Comparison of ENCODE assay signal across 1 cellular context in the genomic region with DNA sequence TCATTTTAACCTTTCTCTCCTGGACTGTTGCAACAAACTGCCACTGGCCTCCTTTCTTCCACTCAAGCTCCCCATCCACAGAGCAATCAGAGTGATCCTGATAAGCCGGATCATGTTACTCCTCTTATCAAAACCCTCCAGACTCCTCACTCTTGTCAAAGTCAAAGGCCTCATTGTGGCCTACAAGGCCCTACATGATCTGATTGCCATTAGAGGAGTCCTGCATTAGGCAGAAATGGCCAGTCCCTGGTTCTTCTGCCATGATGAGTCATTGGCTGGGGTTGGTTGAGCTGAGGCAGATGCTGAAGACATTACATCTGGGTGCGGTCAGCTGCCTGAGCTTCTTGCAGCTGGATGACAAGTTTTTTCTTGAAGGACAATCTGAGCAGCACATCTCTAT.
TF ChIP-seq lines count a peak whose summit lies in the region.

No MANE protein-coding gene starts in this region.

TF ChIP-seq in K562, 482 proteins besides CTCF, POLR2A, EP300 and RAD21 (continues in another document):
- TF ChIP-seq, protein P1, sequence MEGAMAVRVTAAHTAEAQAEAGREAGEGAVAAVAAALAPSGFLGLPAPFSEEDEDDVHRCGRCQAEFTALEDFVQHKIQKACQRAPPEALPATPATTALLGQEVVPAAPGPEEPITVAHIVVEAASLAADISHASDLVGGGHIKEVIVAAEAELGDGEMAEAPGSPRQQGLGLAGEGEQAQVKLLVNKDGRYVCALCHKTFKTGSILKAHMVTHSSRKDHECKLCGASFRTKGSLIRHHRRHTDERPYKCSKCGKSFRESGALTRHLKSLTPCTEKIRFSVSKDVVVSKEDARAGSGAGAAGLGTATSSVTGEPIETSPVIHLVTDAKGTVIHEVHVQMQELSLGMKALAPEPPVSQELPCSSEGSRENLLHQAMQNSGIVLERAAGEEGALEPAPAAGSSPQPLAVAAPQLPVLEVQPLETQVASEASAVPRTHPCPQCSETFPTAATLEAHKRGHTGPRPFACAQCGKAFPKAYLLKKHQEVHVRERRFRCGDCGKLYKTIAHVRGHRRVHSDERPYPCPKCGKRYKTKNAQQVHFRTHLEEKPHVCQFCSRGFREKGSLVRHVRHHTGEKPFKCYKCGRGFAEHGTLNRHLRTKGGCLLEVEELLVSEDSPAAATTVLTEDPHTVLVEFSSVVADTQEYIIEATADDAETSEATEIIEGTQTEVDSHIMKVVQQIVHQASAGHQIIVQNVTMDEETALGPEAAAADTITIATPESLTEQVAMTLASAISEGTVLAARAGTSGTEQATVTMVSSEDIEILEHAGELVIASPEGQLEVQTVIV (CRISPR knock-in tag; IDR thresholded peaks at IDR 0.05; ENCODE audit: borderline replicate concordance) = no peak
- TF ChIP-seq ZKSCAN8 (CRISPR knock-in tag; IDR thresholded peaks at IDR 0.05) (0 out of 2 replicates have a peak, but pooled peaks have one; percentile 35), ZNF184 (CRISPR knock-in tag; IDR thresholded peaks at IDR 0.05) (no peak), CCAR2 (IDR thresholded peaks at IDR 0.05; ENCODE audit: low read depth, low read length) (no peak), CTBP1 (IDR thresholded peaks at IDR 0.05; ENCODE audit: borderline replicate concordance) (peak; percentile 95), MLX (CRISPR knock-in tag; conservative IDR thresholded peaks at IDR 0.05) (no peak), BMI1 (IDR thresholded peaks at IDR 0.05; ENCODE audit: low read length) (no peak), ZNF232 (CRISPR knock-in tag; IDR thresholded peaks at IDR 0.05) (no peak), MEF2A (IDR thresholded peaks at IDR 0.05; ENCODE audit: control insufficient read depth, low read depth, low read length) (no peak), ELF2 (CRISPR knock-in tag; IDR thresholded peaks at IDR 0.05) (no peak), ARID1B (IDR thresholded peaks at IDR 0.05) (peak; percentile 93), FOXK1 (CRISPR knock-in tag; IDR thresholded peaks at IDR 0.05; ENCODE audit: borderline replicate concordance) (no peak), ZEB2 (IDR thresholded peaks at IDR 0.05) (no peak), XRCC5 (IDR thresholded peaks at IDR 0.05; ENCODE audit: low read depth, low read length) (no peak), NFE2 (IDR thresholded peaks at IDR 0.05; ENCODE audit: low read depth) (peak; percentile 76), SNIP1 (IDR thresholded peaks at IDR 0.05; ENCODE audit: low read depth) (no peak), MAFF (IDR thresholded peaks at IDR 0.05; ENCODE audit: low read length) (no peak; the same call in 1 of the 2 replicates), U2AF1 (optimal IDR thresholded peaks at IDR 0.05; ENCODE audit: low read depth, low read length) (no peak), ZBTB7A (IDR thresholded peaks at IDR 0.05; ENCODE audit: borderline replicate concordance, control insufficient read depth, low read depth, low read length) (no peak), PHF20 (IDR thresholded peaks at IDR 0.05; ENCODE audit: partially characterized antibody) (no peak), ASH1L (IDR thresholded peaks at IDR 0.05; ENCODE audit: borderline replicate concordance, low read depth, partially characterized antibody) (no peak), ZNF644 (tag; IDR thresholded peaks at IDR 0.05; ENCODE audit: low read depth) (peak; percentile 57; the same call in 1 of the 2 replicates), FOXP1 (CRISPR knock-in tag; IDR thresholded peaks at IDR 0.05) (no peak), JUND (IDR thresholded peaks at IDR 0.05; ENCODE audit: borderline replicate concordance, low read depth, low read length) (peak; percentile 90), JUND (tag; IDR thresholded peaks at IDR 0.05; ENCODE audit: borderline replicate concordance, low read depth, low read length) (peak; percentile 91; the same call in 2 of the 3 replicates), ELF1 (tag; IDR thresholded peaks at IDR 0.05) (no peak), HDAC3 (IDR thresholded peaks at IDR 0.05; ENCODE audit: borderline replicate concordance, partially characterized antibody) (peak; percentile 41), KDM5B (IDR thresholded peaks at IDR 0.05; ENCODE audit: insufficient replicate concordance, low read depth, low read length) (no peak), KLF1 (tag; IDR thresholded peaks at IDR 0.05) (no peak), CAMTA2 (CRISPR knock-in tag; conservative IDR thresholded peaks at IDR 0.05) (no peak), CHD2 (IDR thresholded peaks at IDR 0.05; ENCODE audit: low read depth, low read length) (no peak), RFX1 (IDR thresholded peaks at IDR 0.05) (no peak), ZC3H11A (IDR thresholded peaks at IDR 0.05; ENCODE audit: low read depth, low read length) (no peak), ZNF655 (CRISPR knock-in tag; IDR thresholded peaks at IDR 0.05) (no peak), ADNP (tag; IDR thresholded peaks at IDR 0.05) (no peak), NEUROD1 (IDR thresholded peaks at IDR 0.05; ENCODE audit: borderline replicate concordance, low read depth, low read length, partially characterized antibody) (no peak), SRSF3 (IDR thresholded peaks at IDR 0.05; ENCODE audit: insufficient read depth, low read length) (no peak), NKRF (IDR thresholded peaks at IDR 0.05; ENCODE audit: borderline replicate concordance) (no peak), ZNF174 (CRISPR knock-in tag; IDR thresholded peaks at IDR 0.05) (no peak), PHF8 (IDR thresholded peaks at IDR 0.05; ENCODE audit: borderline replicate concordance, low read length) (no peak), C11orf30 (IDR thresholded peaks at IDR 0.05; ENCODE audit: low read depth) (peak; percentile 51), ZNF445 (CRISPR knock-in tag; IDR thresholded peaks at IDR 0.05; ENCODE audit: low read depth) (no peak), WHSC1 (IDR thresholded peaks at IDR 0.05; ENCODE audit: low read length) (no peak), LEF1 (IDR thresholded peaks at IDR 0.05) (peak; percentile 54; the same call in 1 of the 2 replicates)
- TF ChIP-seq, protein P2, sequence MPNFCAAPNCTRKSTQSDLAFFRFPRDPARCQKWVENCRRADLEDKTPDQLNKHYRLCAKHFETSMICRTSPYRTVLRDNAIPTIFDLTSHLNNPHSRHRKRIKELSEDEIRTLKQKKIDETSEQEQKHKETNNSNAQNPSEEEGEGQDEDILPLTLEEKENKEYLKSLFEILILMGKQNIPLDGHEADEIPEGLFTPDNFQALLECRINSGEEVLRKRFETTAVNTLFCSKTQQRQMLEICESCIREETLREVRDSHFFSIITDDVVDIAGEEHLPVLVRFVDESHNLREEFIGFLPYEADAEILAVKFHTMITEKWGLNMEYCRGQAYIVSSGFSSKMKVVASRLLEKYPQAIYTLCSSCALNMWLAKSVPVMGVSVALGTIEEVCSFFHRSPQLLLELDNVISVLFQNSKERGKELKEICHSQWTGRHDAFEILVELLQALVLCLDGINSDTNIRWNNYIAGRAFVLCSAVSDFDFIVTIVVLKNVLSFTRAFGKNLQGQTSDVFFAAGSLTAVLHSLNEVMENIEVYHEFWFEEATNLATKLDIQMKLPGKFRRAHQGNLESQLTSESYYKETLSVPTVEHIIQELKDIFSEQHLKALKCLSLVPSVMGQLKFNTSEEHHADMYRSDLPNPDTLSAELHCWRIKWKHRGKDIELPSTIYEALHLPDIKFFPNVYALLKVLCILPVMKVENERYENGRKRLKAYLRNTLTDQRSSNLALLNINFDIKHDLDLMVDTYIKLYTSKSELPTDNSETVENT (CRISPR knock-in tag; IDR thresholded peaks at IDR 0.05) = no peak
- TF ChIP-seq, protein P3, sequence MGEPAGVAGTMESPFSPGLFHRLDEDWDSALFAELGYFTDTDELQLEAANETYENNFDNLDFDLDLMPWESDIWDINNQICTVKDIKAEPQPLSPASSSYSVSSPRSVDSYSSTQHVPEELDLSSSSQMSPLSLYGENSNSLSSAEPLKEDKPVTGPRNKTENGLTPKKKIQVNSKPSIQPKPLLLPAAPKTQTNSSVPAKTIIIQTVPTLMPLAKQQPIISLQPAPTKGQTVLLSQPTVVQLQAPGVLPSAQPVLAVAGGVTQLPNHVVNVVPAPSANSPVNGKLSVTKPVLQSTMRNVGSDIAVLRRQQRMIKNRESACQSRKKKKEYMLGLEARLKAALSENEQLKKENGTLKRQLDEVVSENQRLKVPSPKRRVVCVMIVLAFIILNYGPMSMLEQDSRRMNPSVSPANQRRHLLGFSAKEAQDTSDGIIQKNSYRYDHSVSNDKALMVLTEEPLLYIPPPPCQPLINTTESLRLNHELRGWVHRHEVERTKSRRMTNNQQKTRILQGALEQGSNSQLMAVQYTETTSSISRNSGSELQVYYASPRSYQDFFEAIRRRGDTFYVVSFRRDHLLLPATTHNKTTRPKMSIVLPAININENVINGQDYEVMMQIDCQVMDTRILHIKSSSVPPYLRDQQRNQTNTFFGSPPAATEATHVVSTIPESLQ (CRISPR knock-in tag; IDR thresholded peaks at IDR 0.05) = no peak
- TF ChIP-seq, protein P4, sequence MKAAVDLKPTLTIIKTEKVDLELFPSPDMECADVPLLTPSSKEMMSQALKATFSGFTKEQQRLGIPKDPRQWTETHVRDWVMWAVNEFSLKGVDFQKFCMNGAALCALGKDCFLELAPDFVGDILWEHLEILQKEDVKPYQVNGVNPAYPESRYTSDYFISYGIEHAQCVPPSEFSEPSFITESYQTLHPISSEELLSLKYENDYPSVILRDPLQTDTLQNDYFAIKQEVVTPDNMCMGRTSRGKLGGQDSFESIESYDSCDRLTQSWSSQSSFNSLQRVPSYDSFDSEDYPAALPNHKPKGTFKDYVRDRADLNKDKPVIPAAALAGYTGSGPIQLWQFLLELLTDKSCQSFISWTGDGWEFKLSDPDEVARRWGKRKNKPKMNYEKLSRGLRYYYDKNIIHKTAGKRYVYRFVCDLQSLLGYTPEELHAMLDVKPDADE (conservative IDR thresholded peaks at IDR 0.05; ENCODE audit: control insufficient read depth, low read depth, low read length) = no peak
- TF ChIP-seq, protein P5, sequence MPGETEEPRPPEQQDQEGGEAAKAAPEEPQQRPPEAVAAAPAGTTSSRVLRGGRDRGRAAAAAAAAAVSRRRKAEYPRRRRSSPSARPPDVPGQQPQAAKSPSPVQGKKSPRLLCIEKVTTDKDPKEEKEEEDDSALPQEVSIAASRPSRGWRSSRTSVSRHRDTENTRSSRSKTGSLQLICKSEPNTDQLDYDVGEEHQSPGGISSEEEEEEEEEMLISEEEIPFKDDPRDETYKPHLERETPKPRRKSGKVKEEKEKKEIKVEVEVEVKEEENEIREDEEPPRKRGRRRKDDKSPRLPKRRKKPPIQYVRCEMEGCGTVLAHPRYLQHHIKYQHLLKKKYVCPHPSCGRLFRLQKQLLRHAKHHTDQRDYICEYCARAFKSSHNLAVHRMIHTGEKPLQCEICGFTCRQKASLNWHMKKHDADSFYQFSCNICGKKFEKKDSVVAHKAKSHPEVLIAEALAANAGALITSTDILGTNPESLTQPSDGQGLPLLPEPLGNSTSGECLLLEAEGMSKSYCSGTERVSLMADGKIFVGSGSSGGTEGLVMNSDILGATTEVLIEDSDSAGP (CRISPR knock-in tag; IDR thresholded peaks at IDR 0.05) = no peak
- TF ChIP-seq, protein P6, sequence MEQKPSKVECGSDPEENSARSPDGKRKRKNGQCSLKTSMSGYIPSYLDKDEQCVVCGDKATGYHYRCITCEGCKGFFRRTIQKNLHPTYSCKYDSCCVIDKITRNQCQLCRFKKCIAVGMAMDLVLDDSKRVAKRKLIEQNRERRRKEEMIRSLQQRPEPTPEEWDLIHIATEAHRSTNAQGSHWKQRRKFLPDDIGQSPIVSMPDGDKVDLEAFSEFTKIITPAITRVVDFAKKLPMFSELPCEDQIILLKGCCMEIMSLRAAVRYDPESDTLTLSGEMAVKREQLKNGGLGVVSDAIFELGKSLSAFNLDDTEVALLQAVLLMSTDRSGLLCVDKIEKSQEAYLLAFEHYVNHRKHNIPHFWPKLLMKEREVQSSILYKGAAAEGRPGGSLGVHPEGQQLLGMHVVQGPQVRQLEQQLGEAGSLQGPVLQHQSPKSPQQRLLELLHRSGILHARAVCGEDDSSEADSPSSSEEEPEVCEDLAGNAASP (IDR thresholded peaks at IDR 0.05) = no peak
- TF ChIP-seq, protein P7, sequence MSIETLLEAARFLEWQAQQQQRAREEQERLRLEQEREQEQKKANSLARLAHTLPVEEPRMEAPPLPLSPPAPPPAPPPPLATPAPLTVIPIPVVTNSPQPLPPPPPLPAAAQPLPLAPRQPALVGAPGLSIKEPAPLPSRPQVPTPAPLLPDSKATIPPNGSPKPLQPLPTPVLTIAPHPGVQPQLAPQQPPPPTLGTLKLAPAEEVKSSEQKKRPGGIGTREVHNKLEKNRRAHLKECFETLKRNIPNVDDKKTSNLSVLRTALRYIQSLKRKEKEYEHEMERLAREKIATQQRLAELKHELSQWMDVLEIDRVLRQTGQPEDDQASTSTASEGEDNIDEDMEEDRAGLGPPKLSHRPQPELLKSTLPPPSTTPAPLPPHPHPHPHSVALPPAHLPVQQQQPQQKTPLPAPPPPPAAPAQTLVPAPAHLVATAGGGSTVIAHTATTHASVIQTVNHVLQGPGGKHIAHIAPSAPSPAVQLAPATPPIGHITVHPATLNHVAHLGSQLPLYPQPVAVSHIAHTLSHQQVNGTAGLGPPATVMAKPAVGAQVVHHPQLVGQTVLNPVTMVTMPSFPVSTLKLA (conservative IDR thresholded peaks at IDR 0.05) = peak in 1 of 2 experiments; percentile 28; a peak in 1 of 4 replicates
